17 cellular contexts compared by ENCODE assay signal in genomic region chr1:84224905-84225304, GRCh38.
DNase-seq lines count a peak whose midpoint lies in the region; ATAC-seq and TF ChIP-seq lines count a peak whose summit lies in the region.
"Had no signal": no experiment of that assay in that cellular context is flagged by ENCODE, and none has a peak within 500 bp of the region (broad histone marks: within the 10 kb centered on the region; RNA-seq: fewer than 3 reads in every experiment).

No MANE protein-coding gene starts in this region.

- intact Hi-C loops in Right ventricle myocardium inferior (cut with DNase I), result no loop called here
- intact Hi-C loops in activated naive CD4-positive, alpha-beta T cell treated with anti-CD3 and anti-CD28 coated beads for 36 hours (cut with micrococcal nuclease), result no loop called here

- no peak overlapping the region for H3K4me3 Mint-ChIP-seq in activated naive CD4-positive, alpha-beta T cell treated with anti-CD3 and anti-CD28 coated beads for 36 hours
- H3K4me3 Mint-ChIP-seq: CD14-positive monocyte; CD4-positive, alpha-beta memory T cell; H9 had no signal

- DNase-seq in Right ventricle myocardium inferior (ENCODE audit: missing footprints) (no peak), right atrium auricular region (ENCODE audit: low spot score) (no peak), mesenchymal stem cell (no peak), neuronal stem cell (ENCODE audit: low spot score) (no peak), NCI-H2196 treated with DMSO at 0.1 percent for 48 hours (lab: John Stamatoyannopoulos, UW; ENCODE audit: unreplicated experiment) (no peak), SK-N-DZ (ENCODE audit: low spot score) (no peak)
- DNase-seq in activated naive CD4-positive, alpha-beta T cell treated with anti-CD3 and anti-CD28 coated beads for 36 hours, result no peak
- DNase-seq: AML-193; Calu3; CD4-positive, alpha-beta memory T cell; DMS79 treated with DMSO at 0.1 percent for 48 hours; EL; H9 had no signal

- H2BK5ac ChIP-seq in mesenchymal stem cell (ENCODE audit: low read depth, low read length, poor library complexity, severe bottlenecking) (no peak overlapping the region), neuronal stem cell (ENCODE audit: low read length) (no peak overlapping the region)

- no peak overlapping the region for H3K4me3 ChIP-seq in right atrium auricular region
- H3K4me3 ChIP-seq in mesenchymal stem cell (ENCODE audit: insufficient read depth in 1 of 2, low read depth in 1 of 2, low read length in 2 of 2), result no peak overlapping the region
- no peak overlapping the region for H3K4me3 ChIP-seq in neuronal stem cell (ENCODE audit: low read length in 2 of 2)
- H3K4me3 ChIP-seq: A549, GM12878 had no signal

- H3K9me3 ChIP-seq in right atrium auricular region, result peaks cover 0 to 11% of the 10 kb centered on the region in 2 donors
- H3K9me3 ChIP-seq in mesenchymal stem cell (ENCODE audit: control insufficient read depth, low read length), result peaks cover 7% of the 10 kb centered on the region
- peaks cover 1 to 8% of the 10 kb centered on the region in 2 donors for H3K9me3 ChIP-seq in neuronal stem cell (replicated peaks in 1 of 2; ENCODE audit: control insufficient read depth in 2 of 2, insufficient read depth in 1 of 2, low read depth in 1 of 2, low read length in 2 of 2)

- CTCF ChIA-PET in activated naive CD4-positive, alpha-beta T cell treated with anti-CD3 and anti-CD28 coated beads for 36 hours (lab: Charles Lee), result no interaction called here

- peak overlapping the region in 1 of 2 experiments; percentile 61 for H2BK12ac ChIP-seq in mesenchymal stem cell (ENCODE audit: low read length in 2 of 2)
- no peak overlapping the region for H2BK12ac ChIP-seq in neuronal stem cell (ENCODE audit: low read length)

- no peak overlapping the region for H3K18ac ChIP-seq in mesenchymal stem cell (ENCODE audit: low read depth in 1 of 2, low read length in 2 of 2)
- no peak overlapping the region for H3K18ac ChIP-seq in neuronal stem cell (ENCODE audit: low read length)

- no peaks in the 10 kb centered on the region for H3K27me3 Mint-ChIP-seq in activated naive CD4-positive, alpha-beta T cell treated with anti-CD3 and anti-CD28 coated beads for 36 hours (ENCODE audit: low read depth)
- H3K27me3 Mint-ChIP-seq: CD4-positive, alpha-beta memory T cell had no signal

- H3K9ac ChIP-seq in mesenchymal stem cell (ENCODE audit: low read length) (no peak overlapping the region), neuronal stem cell (ENCODE audit: low read depth, low read length, poor library complexity) (no peak overlapping the region)

- H3K14ac ChIP-seq in mesenchymal stem cell (ENCODE audit: low read length in 2 of 2), result no peak overlapping the region
- no peak overlapping the region for H3K14ac ChIP-seq in neuronal stem cell (ENCODE audit: low read length)

- no peak overlapping the region for H2AK5ac ChIP-seq in mesenchymal stem cell (ENCODE audit: low read length, severe bottlenecking)
- no peak overlapping the region for H2AK5ac ChIP-seq in neuronal stem cell (ENCODE audit: low read depth, low read length)

- H2AFZ ChIP-seq in mesenchymal stem cell (ENCODE audit: low read depth, low read length) (no peak overlapping the region), neuronal stem cell (ENCODE audit: low read length) (no peak overlapping the region)

- H3K27me3 ChIP-seq in right atrium auricular region, result no peaks in the 10 kb centered on the region
- H3K27me3 ChIP-seq in mesenchymal stem cell (ENCODE audit: control insufficient read depth in 1 of 2, insufficient read depth in 1 of 2, low read length in 2 of 2), result no peaks in the 10 kb centered on the region
- no peaks in the 10 kb centered on the region for H3K27me3 ChIP-seq in neuronal stem cell (ENCODE audit: control insufficient read depth in 3 of 3, insufficient read depth in 3 of 3, low read depth in 1 of 3, low read length in 3 of 3)

- H3K27ac Mint-ChIP-seq in activated naive CD4-positive, alpha-beta T cell treated with anti-CD3 and anti-CD28 coated beads for 36 hours, result no peak overlapping the region

- H3K23ac ChIP-seq in mesenchymal stem cell (ENCODE audit: low read length in 2 of 2) (no peak overlapping the region), neuronal stem cell (ENCODE audit: low read depth, low read length, poor library complexity) (peak overlapping the region; percentile 8)

- 92% methylated on average over 1 of the region's 1 CpG for WGBS in mesenchymal stem cell
- WGBS in neuronal stem cell (ENCODE audit: extremely low coverage in 2 of 2, insufficient read length in 2 of 2, insufficient replicate concordance in 1 of 2), 2 donors, result no CpG with 5 or more reads among the region's 1 CpG

- peaks cover 57% of the 10 kb centered on the region for H3K36me3 Mint-ChIP-seq in activated naive CD4-positive, alpha-beta T cell treated with anti-CD3 and anti-CD28 coated beads for 36 hours (ENCODE audit: low read depth)

- H3K36me3 ChIP-seq in right atrium auricular region (no peaks in the 10 kb centered on the region), mesenchymal stem cell (ENCODE audit: control insufficient read depth in 1 of 2, insufficient read depth in 2 of 2, low read depth in 1 of 2, low read length in 2 of 2) (peaks cover 0 to 12% of the 10 kb centered on the region in 2 experiments), neuronal stem cell (replicated peaks in 1 of 2; ENCODE audit: control insufficient read depth in 2 of 2, insufficient read depth in 2 of 2, low read length in 2 of 2) (no peaks in the 10 kb centered on the region)

- peaks cover 23% of the 10 kb centered on the region for H3K4me1 Mint-ChIP-seq in activated naive CD4-positive, alpha-beta T cell treated with anti-CD3 and anti-CD28 coated beads for 36 hours (ENCODE audit: low read depth)
- H3K4me1 Mint-ChIP-seq: H9 had no signal

- H3K27ac ChIP-seq in right atrium auricular region (no peak overlapping the region), mesenchymal stem cell (ENCODE audit: low read length, poor library complexity, severe bottlenecking) (no peak overlapping the region), neuronal stem cell (replicated peaks; ENCODE audit: low read length) (no peak overlapping the region)
- H3K27ac ChIP-seq: 22Rv1, A549 had no signal

- H3K4me2 ChIP-seq in mesenchymal stem cell (ENCODE audit: low read length, poor library complexity, severe bottlenecking), result no peak overlapping the region
- no peak overlapping the region for H3K4me2 ChIP-seq in neuronal stem cell (ENCODE audit: insufficient read depth, low read length, poor library complexity, severe bottlenecking)
- H3K4me2 ChIP-seq: A549 had no signal

- H4K8ac ChIP-seq in mesenchymal stem cell (ENCODE audit: low read length) (no peak overlapping the region), neuronal stem cell (ENCODE audit: low read depth, low read length) (no peak overlapping the region)

- peaks cover 17% of the 10 kb centered on the region for H3K79me1 ChIP-seq in mesenchymal stem cell (replicated peaks; ENCODE audit: low read length, poor library complexity, severe bottlenecking)
- H3K79me1 ChIP-seq in neuronal stem cell (ENCODE audit: low read depth, low read length), result peaks cover 4% of the 10 kb centered on the region

- H4K91ac ChIP-seq in mesenchymal stem cell (ENCODE audit: low read length) (peak overlapping the region; percentile 2), neuronal stem cell (ENCODE audit: low read depth, low read length, poor library complexity) (no peak overlapping the region)

- H2BK120ac ChIP-seq in mesenchymal stem cell (ENCODE audit: low read depth, low read length) (no peak overlapping the region), neuronal stem cell (ENCODE audit: low read depth, low read length) (no peak overlapping the region)

- peaks cover 19% of the 10 kb centered on the region for H3K9me3 Mint-ChIP-seq in activated naive CD4-positive, alpha-beta T cell treated with anti-CD3 and anti-CD28 coated beads for 36 hours

- H3K4me1 ChIP-seq in right atrium auricular region, result no peaks in the 10 kb centered on the region
- no peaks in the 10 kb centered on the region for H3K4me1 ChIP-seq in mesenchymal stem cell (ENCODE audit: control insufficient read depth, insufficient read depth, low read depth, low read length)
- H3K4me1 ChIP-seq in neuronal stem cell (ENCODE audit: control insufficient read depth in 2 of 2, insufficient read depth in 1 of 2, low read depth in 1 of 2, low read length in 2 of 2), result no peaks in the 10 kb centered on the region
- H3K4me1 ChIP-seq: A549 had no signal

- ATAC-seq in Right ventricle myocardium inferior, result peak; percentile 16
- ATAC-seq: A549, GM12878 had no signal

- no peak for TF ChIP-seq CTCF in right atrium auricular region (IDR thresholded peaks at IDR 0.05)

- H3K4ac ChIP-seq in mesenchymal stem cell (ENCODE audit: low read depth in 1 of 2, low read length in 2 of 2) (no peak overlapping the region), neuronal stem cell (ENCODE audit: low read length) (no peak overlapping the region)

- H2BK15ac ChIP-seq in mesenchymal stem cell (ENCODE audit: low read depth, poor library complexity, severe bottlenecking), result no peak overlapping the region
- no peak overlapping the region for H2BK15ac ChIP-seq in neuronal stem cell (ENCODE audit: low read length)
